Comparison of ENCODE assay signal across 10 cellular contexts in the genomic region with DNA sequence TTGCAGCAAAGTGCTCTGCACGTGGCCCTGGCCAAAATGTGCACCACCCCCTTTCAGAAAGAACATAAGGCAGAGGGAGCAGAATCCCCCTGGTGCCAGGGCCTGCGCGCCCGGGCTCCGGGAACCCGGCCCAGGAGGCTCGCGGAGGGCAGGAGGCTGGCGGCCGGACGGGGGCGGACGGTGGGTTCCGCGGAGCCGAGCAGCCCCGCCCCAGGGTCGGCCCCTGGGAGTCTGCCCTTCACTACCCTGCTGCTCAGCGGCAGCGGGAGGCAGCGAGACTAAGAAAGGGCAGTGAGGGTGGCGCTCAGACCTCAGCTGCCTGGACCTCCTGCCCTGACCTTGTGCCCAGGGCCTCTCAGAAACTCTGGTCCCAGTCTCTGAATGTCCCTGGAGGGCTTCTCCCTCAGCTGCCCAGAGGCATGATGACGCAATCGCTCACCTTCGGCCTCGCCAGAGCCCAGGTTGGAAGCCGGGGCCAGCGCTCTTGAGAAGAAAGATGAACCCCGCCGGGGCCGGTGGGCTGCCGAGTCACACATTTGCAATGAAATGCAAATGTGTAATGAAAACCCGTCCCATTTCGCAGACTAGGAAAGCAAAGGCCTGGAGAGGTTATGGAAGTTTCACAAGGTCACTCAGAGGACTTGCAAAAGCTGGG. TPM values are rescaled to one million over a fixed set of nuclear protein-coding genes. Genes with fewer than 3 reads are reported as not detected.
DNase-seq lines count a peak whose midpoint lies in the region; ATAC-seq, FAIRE-seq and TF ChIP-seq lines count a peak whose summit lies in the region.
"Had no signal": no experiment of that assay in that cellular context is flagged by ENCODE, and none has a peak within 500 bp of the region (broad histone marks: within the 10 kb centered on the region; RNA-seq: fewer than 3 reads in every experiment).

No MANE protein-coding gene starts in this region.

- H3K36me3 Mint-ChIP-seq in endothelial cell (ENCODE audit: low read depth, unreplicated experiment) (peaks cover 4% of the 10 kb centered on the region), natural killer cell (no peaks in the 10 kb centered on the region)

- peak overlapping the region; percentile 94 for H3K4me3 ChIP-seq in AG04450 (ENCODE audit: low read depth, low read length)
- peak overlapping the region; percentile 72 for H3K4me3 ChIP-seq in HUES6 (ENCODE audit: low read depth, low read length)

- H3K9me3 ChIP-seq in AG04450 (ENCODE audit: control insufficient read depth, insufficient read depth, low read length): no peaks in the 10 kb centered on the region; the same call in 1 of the 2 replicates
- no peaks in the 10 kb centered on the region for H3K9me3 ChIP-seq in HUES6 (ENCODE audit: control insufficient read depth, insufficient read depth, low read depth, low read length)

- H3K27ac Mint-ChIP-seq in endothelial cell (ENCODE audit: unreplicated experiment) (no peak overlapping the region), natural killer cell (no peak overlapping the region)

- DNase-seq in AG04450 (ENCODE audit: low read depth, low spot score): no peak
- DNase-seq in endothelial cell (ENCODE audit: low spot score): peak; percentile 31
- no peak for DNase-seq in natural killer cell
- no peak for DNase-seq in frontal cortex (ENCODE audit: low spot score in 2 of 2)
- no peak for DNase-seq in NCI-H446 treated with DMSO at 0.1 percent for 48 hours (lab: John Stamatoyannopoulos, UW)
- no peak for DNase-seq in HTR-8/SVneo (ENCODE audit: insufficient read length, low spot score)
- DNase-seq: DND-41, NCI-H2227 treated with DMSO at 0.1 percent for 48 hours had no signal

- H3K4me1 ChIP-seq in HUES6 (ENCODE audit: control insufficient read depth, insufficient read depth, low read length): peaks cover 53% of the 10 kb centered on the region

- intact Hi-C loops in natural killer cell (cut with micrococcal nuclease): no loop called here

- POLR2A ChIA-PET in AG04450 (lab: Yijun Ruan, JAX): interaction anchor here (1.9 kb wide), 1 partner anchor 51 kb away, joined by 8 read pairs; no protein-coding TSS in a partner anchor

- no peaks in the 10 kb centered on the region for H3K9me3 Mint-ChIP-seq in endothelial cell (ENCODE audit: unreplicated experiment)
- H3K9me3 Mint-ChIP-seq in natural killer cell: no peaks in the 10 kb centered on the region

- H3K9ac ChIP-seq in HUES6 (ENCODE audit: low read length): peak overlapping the region; percentile 87

- FAIRE-seq in frontal cortex (lab: Jason Lieb, UNC) (no peak), HTR-8/SVneo (lab: Jason Lieb, UNC) (no peak)

- H3K4me3 Mint-ChIP-seq in endothelial cell (ENCODE audit: unreplicated experiment): no peak overlapping the region
- peak overlapping the region; percentile 63 for H3K4me3 Mint-ChIP-seq in natural killer cell

- H3K27me3 ChIP-seq in AG04450 (ENCODE audit: control insufficient read depth, insufficient read depth, low read length) (no peaks in the 10 kb centered on the region), HUES6 (ENCODE audit: control insufficient read depth, insufficient read depth, low read length) (peaks cover 7% of the 10 kb centered on the region)

- CTCF ChIA-PET in AG04450 (lab: Charles Lee): no interaction called here

- peaks cover 10% of the 10 kb centered on the region for H3K27me3 Mint-ChIP-seq in endothelial cell (ENCODE audit: unreplicated experiment)
- peaks cover 57 to 60% of the 10 kb centered on the region in 2 donors for H3K27me3 Mint-ChIP-seq in natural killer cell (ENCODE audit: low read depth in 2 of 2)

- H3K4me1 Mint-ChIP-seq in endothelial cell (ENCODE audit: unreplicated experiment) (peaks cover 13% of the 10 kb centered on the region), natural killer cell (peaks cover 6 to 9% of the 10 kb centered on the region in 2 donors)

- ATAC-seq in natural killer cell: peak in 1 of 3 donors; percentile 32
- ATAC-seq in HG03378 (IDR thresholded peaks at IDR 0.05; ENCODE audit: unreplicated experiment): no peak

- H3K36me3 ChIP-seq in HUES6 (ENCODE audit: control insufficient read depth, insufficient read depth, low read length): no peaks in the 10 kb centered on the region

- no peak for TF ChIP-seq CTCF in AG04450 (IDR thresholded peaks at IDR 0.05; ENCODE audit: low read depth, low read length)
- TF ChIP-seq CTCF in endothelial cell (IDR thresholded peaks at IDR 0.05; ENCODE audit: unreplicated experiment): no peak
- TF ChIP-seq CTCF in natural killer cell (IDR thresholded peaks at IDR 0.05): no peak

- peak overlapping the region; percentile 87 for H3K27ac ChIP-seq in AG04450 (ENCODE audit: low read depth, low read length)
- H3K27ac ChIP-seq in HUES6 (ENCODE audit: low read depth, low read length): peak overlapping the region; percentile 37; the same call in 1 of the 2 replicates

RNA-seq across cellular contexts. Expression of a gene that starts 1.1 kb away (rescaled TPM):
- 251 and 288 TPM in 2 replicates for polyA plus RNA-seq in AG04450 (2011; rRNA removed)
- 500 and 661 TPM in 2 replicates for polyA minus RNA-seq in AG04450 (2011; rRNA and poly(A)+ RNA removed)
- total RNA-seq in endothelial cell (ENCODE audit: unreplicated experiment): 5.5 TPM
- total RNA-seq in natural killer cell: under 1 TPM in 2 of 3 donors, not detected in 1; 0.07 to 0.45 TPM
- 50.5 TPM for total RNA-seq in frontal cortex
